20 cellular contexts compared by ENCODE assay signal in the genomic region with DNA sequence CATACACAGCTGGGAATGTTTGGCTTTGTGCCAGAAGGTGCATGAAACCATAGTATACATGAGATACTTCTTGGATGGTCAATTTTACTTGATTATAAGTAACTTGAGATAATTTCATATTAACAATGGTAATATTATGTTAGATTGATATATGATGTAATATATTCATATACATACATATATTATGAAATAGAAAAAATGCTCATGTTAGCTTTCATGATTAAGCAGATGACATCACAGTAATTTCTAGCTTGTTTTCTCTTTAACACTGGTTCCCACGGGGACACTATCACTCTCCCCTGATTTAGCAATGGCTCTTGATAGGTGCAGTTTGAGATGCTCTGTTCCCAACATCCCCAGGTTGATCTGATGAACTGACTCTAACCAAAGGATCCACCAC. TPM values are rescaled to one million over a fixed set of nuclear protein-coding genes. Genes with fewer than 3 reads are reported as not detected.
"Had no signal": no experiment of that assay in that cellular context is flagged by ENCODE, and none has a peak within 500 bp of the region (broad histone marks: within the 10 kb centered on the region; RNA-seq: fewer than 3 reads in every experiment).

No MANE protein-coding gene starts in this region.

- H2AFZ ChIP-seq: parathyroid adenoma had no signal

- H3K27me3 ChIP-seq: esophagus muscularis mucosa, gastrocnemius medialis, thyroid gland had no signal

- H3K9ac ChIP-seq: parathyroid adenoma had no signal

- H3K79me2 ChIP-seq: parathyroid adenoma had no signal

- H3K36me3 ChIP-seq: esophagus muscularis mucosa, gastrocnemius medialis, heart right ventricle, prostate gland, suprapubic skin, thyroid gland had no signal

- H3K27ac ChIP-seq: epithelial cell of prostate, esophagus muscularis mucosa, gastrocnemius medialis, heart right ventricle, parathyroid adenoma, prostate gland, suprapubic skin, thyroid gland had no signal

- DNase-seq: effector memory CD8-positive, alpha-beta T cell; gastrocnemius medialis; heart right ventricle; hypothalamus; kidney glomerular epithelial cell; mesendoderm; naive B cell; nephron progenitor cell; stimulated activated CD4-positive, alpha-beta T cell treated with anti-CD3 and anti-CD28 coated beads, Interleukin-4, amount 100 ng/mL, for 1 hour; stimulated activated CD8-positive, alpha-beta memory T cell treated with anti-CD3 and anti-CD28 coated beads, Interleukin-4, amount 100 ng/mL, for 48 hours; stimulated activated naive CD8-positive, alpha-beta T cell treated with anti-CD3 and anti-CD28 coated beads, Interleukin-15, Interleukin-2, amounts not matched to agents 100 U/mL and 50 U/mL, for 24 hours; thyroid gland had no signal

- H3K9me3 ChIP-seq: esophagus muscularis mucosa, gastrocnemius medialis, heart right ventricle, prostate gland, suprapubic skin, thyroid gland had no signal

- FAIRE-seq: islet of Langerhans had no signal

- H3K4me3 ChIP-seq: esophagus muscularis mucosa, gastrocnemius medialis, heart right ventricle, prostate gland, suprapubic skin, thyroid gland had no signal

- H3K4me1 ChIP-seq: gastrocnemius medialis, parathyroid adenoma, thyroid gland had no signal

- ATAC-seq: effector memory CD8-positive, alpha-beta T cell; gastrocnemius medialis; stimulated activated effector memory CD8-positive, alpha-beta T cell treated with anti-CD3 and anti-CD28 coated beads, Interleukin-12 subunit alpha, Interleukin-12 subunit beta, amount 100 ng/mL, for 72 hours; stimulated activated naive CD8-positive, alpha-beta T cell treated with anti-CD3 and anti-CD28 coated beads, Interleukin-15, Interleukin-2, amounts not matched to agents 100 U/mL and 50 U/mL, for 24 hours had no signal

RNA-seq across cellular contexts. Expression of a gene that starts 35.4 kb away (rescaled TPM):
- total RNA-seq: omental fat pad, thyroid gland had no signal
